28 cellular contexts compared by ENCODE assay signal in genomic region chr6:100923481-100923880, GRCh38.
"Had no signal": no experiment of that assay in that cellular context is flagged by ENCODE, and none has a peak within 500 bp of the region (broad histone marks: within the 10 kb centered on the region; RNA-seq: fewer than 3 reads in every experiment).

No MANE protein-coding gene starts in this region.

- H3K4me3 Mint-ChIP-seq: naive thymus-derived CD8-positive, alpha-beta T cell; natural killer cell treated with Interleukin-12 subunit alpha and Interleukin-12 subunit beta and Interleukin-15 and Interleukin-18, amount 100 ng/mL, for 72 hours; nephron progenitor cell; neural crest cell; stimulated activated memory B cell treated with anti-CD40 and anti-IgM and Interleukin-4, amounts not matched to agents 10 μg/mL and 1 μg/mL and 100 μg/mL, for 72 hours; stimulated activated naive CD8-positive, alpha-beta T cell treated with anti-CD3 and anti-CD28 coated beads, Interleukin-15, amount 100 ng/mL, for 72 hours had no signal

- H3K9me3 ChIP-seq: neutrophil, pancreas, prostate gland, right atrium auricular region, right lobe of liver, sigmoid colon, suprapubic skin, testis, tibial artery, transverse colon, upper lobe of left lung, vagina had no signal

- H3K9me3 Mint-ChIP-seq: naive thymus-derived CD8-positive, alpha-beta T cell; nephron progenitor cell; neural crest cell; stimulated activated memory B cell treated with anti-CD40 and anti-IgM and Interleukin-4, amounts not matched to agents 10 μg/mL and 1 μg/mL and 100 μg/mL, for 72 hours; stimulated activated naive CD8-positive, alpha-beta T cell treated with anti-CD3 and anti-CD28 coated beads, Interleukin-15, amount 100 ng/mL, for 72 hours had no signal

- H3K27ac Mint-ChIP-seq: naive thymus-derived CD8-positive, alpha-beta T cell; natural killer cell treated with Interleukin-12 subunit alpha and Interleukin-12 subunit beta and Interleukin-15 and Interleukin-18, amount 100 ng/mL, for 72 hours; nephron progenitor cell; stimulated activated memory B cell treated with anti-CD40 and anti-IgM and Interleukin-4, amounts not matched to agents 10 μg/mL and 1 μg/mL and 100 μg/mL, for 72 hours; stimulated activated naive CD8-positive, alpha-beta T cell treated with anti-CD3 and anti-CD28 coated beads, Interleukin-15, amount 100 ng/mL, for 72 hours had no signal

- H3K27me3 ChIP-seq: neutrophil, pancreas, right atrium auricular region, right lobe of liver, sigmoid colon, suprapubic skin, testis, tibial artery, transverse colon, upper lobe of left lung, vagina had no signal

- H3K4me1 Mint-ChIP-seq: naive thymus-derived CD8-positive, alpha-beta T cell; nephron progenitor cell; neural crest cell; stimulated activated memory B cell treated with anti-CD40 and anti-IgM and Interleukin-4, amounts not matched to agents 10 μg/mL and 1 μg/mL and 100 μg/mL, for 72 hours; stimulated activated naive CD8-positive, alpha-beta T cell treated with anti-CD3 and anti-CD28 coated beads, Interleukin-15, amount 100 ng/mL, for 72 hours had no signal

- H3K36me3 Mint-ChIP-seq: naive thymus-derived CD8-positive, alpha-beta T cell; natural killer cell treated with Interleukin-12 subunit alpha and Interleukin-12 subunit beta and Interleukin-15 and Interleukin-18, amount 100 ng/mL, for 72 hours; stimulated activated memory B cell treated with anti-CD40 and anti-IgM and Interleukin-4, amounts not matched to agents 10 μg/mL and 1 μg/mL and 100 μg/mL, for 72 hours had no signal

- H3K36me3 ChIP-seq: neutrophil, pancreas, prostate gland, right atrium auricular region, right lobe of liver, sigmoid colon, suprapubic skin, tibial artery, transverse colon, upper lobe of left lung, vagina had no signal

- H3K27ac ChIP-seq: neutrophil, pancreas, prostate gland, right atrium auricular region, right lobe of liver, sigmoid colon, suprapubic skin, testis, tibial artery, transverse colon, upper lobe of left lung, vagina had no signal

- ATAC-seq: naive thymus-derived CD8-positive, alpha-beta T cell; natural killer cell treated with Interleukin-12 subunit alpha and Interleukin-12 subunit beta and Interleukin-15 and Interleukin-18, amount 100 ng/mL, for 72 hours; pancreas; right lobe of liver; stimulated activated memory B cell treated with anti-CD40 and anti-IgM and Interleukin-4, amounts not matched to agents 10 μg/mL and 1 μg/mL and 100 μg/mL, for 72 hours; stimulated activated naive CD8-positive, alpha-beta T cell treated with anti-CD3 and anti-CD28 coated beads, Interleukin-15, amount 100 ng/mL, for 72 hours; stimulated activated naive CD8-positive, alpha-beta T cell treated with anti-CD3 and anti-CD28 coated beads, Interleukin-15, Interleukin-2, amounts not matched to agents 100 U/mL and 50 U/mL, for 24 hours had no signal

- H3K4me3 ChIP-seq: pancreas, prostate gland, right atrium auricular region, right lobe of liver, sigmoid colon, suprapubic skin, testis, tibial artery, transverse colon, upper lobe of left lung, vagina had no signal

- DNase-seq: naive thymus-derived CD8-positive, alpha-beta T cell; nephron progenitor cell; nucleus accumbens; pancreas; retina; right lobe of liver; sigmoid colon; small intestine; stimulated activated CD4-positive, alpha-beta T cell treated with anti-CD3 and anti-CD28 coated beads, Interleukin-15, amount 100 ng/mL, for 24 hours; stimulated activated CD4-positive, alpha-beta T cell treated with anti-CD3 and anti-CD28 coated beads, Interleukin-2, amount 100 ng/mL, for 24 hours; stimulated activated CD4-positive, alpha-beta T cell treated with anti-CD3 and anti-CD28 coated beads, Interleukin-2, amount 100 ng/mL, for 48 hours; stimulated activated CD4-positive, alpha-beta T cell treated with anti-CD3 and anti-CD28 coated beads, Interleukin-4, amount 100 ng/mL, for 24 hours; stimulated activated naive CD4-positive, alpha-beta T cell; stimulated activated naive CD8-positive, alpha-beta T cell treated with anti-CD3 and anti-CD28 coated beads, Interleukin-15, amount 100 ng/mL, for 72 hours; stimulated activated naive CD8-positive, alpha-beta T cell treated with anti-CD3 and anti-CD28 coated beads, Interleukin-15, Interleukin-2, amounts not matched to agents 100 U/mL and 50 U/mL, for 24 hours; substantia nigra; testis; tibial artery; transverse colon; upper lobe of left lung had no signal

- H3K4me1 ChIP-seq: pancreas, prostate gland, right atrium auricular region, right lobe of liver, sigmoid colon, suprapubic skin, testis, tibial artery, upper lobe of left lung, vagina had no signal
